Comparison of ENCODE assay signal across 10 cellular contexts in genomic region chr17:49815761-49816281, GRCh38. TPM values are rescaled to one million over a fixed set of nuclear protein-coding genes. Genes with fewer than 3 reads are reported as not detected.
DNase-seq lines count a peak whose midpoint lies in the region; ATAC-seq and TF ChIP-seq lines count a peak whose summit lies in the region.
"Had no signal": no experiment of that assay in that cellular context is flagged by ENCODE, and none has a peak within 500 bp of the region (broad histone marks: within the 10 kb centered on the region; RNA-seq: fewer than 3 reads in every experiment).

No MANE protein-coding gene starts in this region.

- H3K4me1 ChIP-seq in ascending aorta: peaks cover 0 to 7% of the 10 kb centered on the region in 2 donors

- no peaks in the 10 kb centered on the region for H3K9me3 ChIP-seq in ascending aorta

- H3K27ac ChIP-seq in ascending aorta (peak overlapping the region; percentile 35 to 41), skin epidermis (peak overlapping the region in 19 of 21 experiments; percentile 10 to 79 (median 58))
- H3K27ac ChIP-seq: RWPE1 had no signal

- TF ChIP-seq CTCF in LNCaP clone FGC (IDR thresholded peaks at IDR 0.05; ENCODE audit: control insufficient read depth, extremely low read depth, insufficient read depth) (no peak), ascending aorta (IDR thresholded peaks at IDR 0.05) (no peak)

- H3K4me3 ChIP-seq in LNCaP clone FGC (ENCODE audit: low read depth, low read length): peak overlapping the region; percentile 40
- no peak overlapping the region for H3K4me3 ChIP-seq in ascending aorta
- no peak overlapping the region for H3K4me3 ChIP-seq in skin epidermis

- intact Hi-C loops in ascending aorta (cut with DNase I): no loop called here

- ATAC-seq in HG03354 (IDR thresholded peaks at IDR 0.05; ENCODE audit: poor library complexity, severe bottlenecking, unreplicated experiment) (no peak), SK-N-SH treated with all-trans-retinoic acid at 6 μM for 48 hours (no peak)

- H3K27me3 ChIP-seq in ascending aorta: no peaks in the 10 kb centered on the region

- peaks cover 53 to 70% of the 10 kb centered on the region in 2 donors for H3K36me3 ChIP-seq in ascending aorta

- DNase-seq in LNCaP clone FGC (ENCODE audit: low read depth) (peak; percentile 83), ascending aorta (ENCODE audit: low spot score in 2 of 2) (no peak), iPS-NIHi11 (ENCODE audit: low spot score) (peak; percentile 65), ureter (ENCODE audit: low spot score) (no peak)
- DNase-seq: activated T-cell treated with anti-CD3 and anti-CD28 coated beads for 4 hours, NCI-H1105 had no signal

TF ChIP-seq in SK-N-SH treated with all-trans-retinoic acid at 6 μM for 48 hours, 23 proteins besides CTCF, POLR2A, EP300 and RAD21:
- TF ChIP-seq GLIS3 (CRISPR knock-in tag; IDR thresholded peaks at IDR 0.05) (no peak), ZC3H10 (CRISPR knock-in tag; IDR thresholded peaks at IDR 0.05) (no peak), TCF4 (CRISPR knock-in tag; IDR thresholded peaks at IDR 0.05; ENCODE audit: borderline replicate concordance) (no peak), SNAI2 (CRISPR knock-in tag; IDR thresholded peaks at IDR 0.05) (no peak), ISL1 (CRISPR knock-in tag; IDR thresholded peaks at IDR 0.05) (no peak), OSR1 (CRISPR knock-in tag; IDR thresholded peaks at IDR 0.05) (no peak)

RNA-seq across cellular contexts. Expression of gene KAT7, which starts 27.3 kb away (rescaled TPM):
- total RNA-seq in ascending aorta (46.6 TPM), ureter (98.2 TPM)

RNA-seq across cellular contexts. Expression of gene TAC4, which starts 32.0 kb away (rescaled TPM):
- not detected for total RNA-seq in ascending aorta
- total RNA-seq in ureter: not detected

RNA-seq across cellular contexts. Expression of gene FAM117A, which starts 51.9 kb away (rescaled TPM):
- 25.4 TPM for total RNA-seq in ascending aorta
- total RNA-seq in ureter: 12.4 TPM

Comparison
In these comparisons a context has a peak if more than half of its experiments do, and no peak if none do; other contexts are left out.
1. DNase-seq: peak in LNCaP clone FGC (single experiment) and iPS-NIHi11 (single experiment); none in ascending aorta (0 of 2) and ureter (single experiment).